8 cellular contexts compared by ENCODE assay signal in genomic region chr4:112214397-112215264, GRCh38. TPM values are rescaled to one million over a fixed set of nuclear protein-coding genes. Genes with fewer than 3 reads are reported as not detected.
DNase-seq lines count a peak whose midpoint lies in the region; ATAC-seq, FAIRE-seq and TF ChIP-seq lines count a peak whose summit lies in the region.

No MANE protein-coding gene starts in this region.

- ATAC-seq in activated T-cell treated with anti-CD3 and anti-CD28 coated beads, Interleukin-2, amount 50 U/mL, for 4 hours = peak; percentile 51 to 75
- peak; percentile 76 for ATAC-seq in K562
- ATAC-seq in GM21737 (IDR thresholded peaks at IDR 0.05; ENCODE audit: unreplicated experiment) = no peak

- no peak for TF ChIP-seq POLR2A in K562 (conservative IDR thresholded peaks at IDR 0.05)

- H3K36me3 Mint-ChIP-seq in activated T-cell treated with anti-CD3 and anti-CD28 coated beads, Interleukin-2, amount 50 U/mL, for 4 hours (ENCODE audit: insufficient read depth) = no peaks in the 10 kb centered on the region
- no peaks in the 10 kb centered on the region for H3K36me3 Mint-ChIP-seq in mesothelial cell of epicardium

- H3K27ac Mint-ChIP-seq in mesothelial cell of epicardium = no peak overlapping the region

- H3K9me3 ChIP-seq in K562 (replicated peaks; ENCODE audit: control insufficient read depth, insufficient read depth, low read depth, low read length) = no peaks in the 10 kb centered on the region

- TF ChIP-seq CTCF in LNCaP clone FGC (IDR thresholded peaks at IDR 0.05; ENCODE audit: control insufficient read depth, extremely low read depth, insufficient read depth) = peak; percentile 38; the same call in 1 of the 2 replicates
- TF ChIP-seq CTCF in K562 (IDR thresholded peaks at IDR 0.05 in 2 of 3, conservative IDR thresholded peaks at IDR 0.05 in 1 of 3; ENCODE audit: insufficient read depth in 2 of 3, low read depth in 1 of 3, low read length in 3 of 3) = peak; percentile 23 to 67 (median 45); a peak in 3 of 6 replicates
- TF ChIP-seq CTCF in mesothelial cell of epicardium (IDR thresholded peaks at IDR 0.05; ENCODE audit: unreplicated experiment) = peak; percentile 19

- H3K27me3 ChIP-seq in K562 (ENCODE audit: control insufficient read depth in 2 of 2, insufficient read depth in 2 of 2, low read length in 2 of 2) = no peaks in the 10 kb centered on the region

- intact Hi-C loops in K562 (cut with micrococcal nuclease) = loop anchor here (1.0 to 5.0 kb wide), 2 partner anchors 21 to 308 kb away; no protein-coding TSS in a partner anchor

- no peaks in the 10 kb centered on the region for H4K20me1 ChIP-seq in K562 (replicated peaks; ENCODE audit: control insufficient read depth, insufficient read depth, low read length)

- H3K27ac ChIP-seq in K562 (ENCODE audit: extremely low read depth, low read depth, low read length) = no peak overlapping the region

- peaks cover 5% of the 10 kb centered on the region for H3K4me1 Mint-ChIP-seq in activated T-cell treated with anti-CD3 and anti-CD28 coated beads, Interleukin-2, amount 50 U/mL, for 4 hours (ENCODE audit: low read depth)
- no peaks in the 10 kb centered on the region for H3K4me1 Mint-ChIP-seq in mesothelial cell of epicardium

- no TSS peak for BruUV-seq in K562 (replicated peaks; lab: Mats Ljungman, UMichigan)

- peak; percentile 37 for FAIRE-seq in K562 (lab: Jason Lieb, UNC)

- in situ Hi-C loops in K562 (cut with MboI) = no loop called here

- H3K4me1 ChIP-seq in K562 (replicated peaks in 1 of 2; ENCODE audit: control insufficient read depth in 2 of 2, insufficient read depth in 2 of 2, low read length in 2 of 2) = no peaks in the 10 kb centered on the region

- no peak for TF ChIP-seq EP300 in K562 (IDR thresholded peaks at IDR 0.05; ENCODE audit: low read length)

- CTCF ChIA-PET in K562 (lab: Yijun Ruan, JAX; ENCODE audit: low intra/inter-chr PET ratio) = interaction anchor here (0.6 to 2.0 kb wide), 6 partner anchors 10 to 310 kb away, joined by 3 to 9 read pairs (median 3); partner anchors contain the start of gene AP1AR

- H3K79me2 ChIP-seq in K562 (ENCODE audit: control insufficient read depth, insufficient read depth, low read length) = no peaks in the 10 kb centered on the region

- H3K9me1 ChIP-seq in K562 (ENCODE audit: control insufficient read depth, insufficient read depth, low read length) = no peaks in the 10 kb centered on the region

- no peak overlapping the region for H3K4me3 Mint-ChIP-seq in activated T-cell treated with anti-CD3 and anti-CD28 coated beads, Interleukin-2, amount 50 U/mL, for 4 hours
- no peak overlapping the region for H3K4me3 Mint-ChIP-seq in mesothelial cell of epicardium

- H3K9me3 Mint-ChIP-seq in activated T-cell treated with anti-CD3 and anti-CD28 coated beads, Interleukin-2, amount 50 U/mL, for 4 hours = no peaks in the 10 kb centered on the region
- H3K9me3 Mint-ChIP-seq in mesothelial cell of epicardium = no peaks in the 10 kb centered on the region

- POLR2A ChIA-PET in K562 (lab: Yijun Ruan, JAX) = interaction anchor here (0.5 to 0.6 kb wide), 2 partner anchors 10 to 164 kb away, joined by 3 to 4 read pairs; no protein-coding TSS in a partner anchor

- TF ChIP-seq RAD21 in K562 (CRISPR knock-in tag; conservative IDR thresholded peaks at IDR 0.05 in 1 of 2, IDR thresholded peaks at IDR 0.05 in 1 of 2) = peak; percentile 59

- no peaks in the 10 kb centered on the region for H3K27me3 Mint-ChIP-seq in activated T-cell treated with anti-CD3 and anti-CD28 coated beads, Interleukin-2, amount 50 U/mL, for 4 hours (ENCODE audit: low read depth)
- H3K27me3 Mint-ChIP-seq in mesothelial cell of epicardium (ENCODE audit: low read depth) = peaks cover under 1% of the 10 kb centered on the region

- no peak overlapping the region for H2AFZ ChIP-seq in K562 (ENCODE audit: low read depth, low read length)

- DNase-seq in activated T-cell treated with anti-CD3 and anti-CD28 coated beads, Interleukin-2, amount 50 U/mL, for 4 hours = no peak
- DNase-seq in activated T-cell treated with anti-CD3 and anti-CD28 coated beads for 4 hours (no peak), LNCaP clone FGC (ENCODE audit: low read depth) (no peak), K562 (ENCODE audit: extremely low read depth in 1 of 4, low spot score in 3 of 4) (peak; percentile 31 to 34 (median 32)), mesothelial cell of epicardium (ENCODE audit: low spot score in 2 of 2, unreplicated experiment in 2 of 2) (no peak), amniotic stem cell (lab: John Stamatoyannopoulos, UW) (no peak), NCI-H1930 (lab: John Stamatoyannopoulos, UW) (no peak)

- H3K36me3 ChIP-seq in K562 (ENCODE audit: control insufficient read depth, insufficient read depth, low read length) = no peaks in the 10 kb centered on the region

- no peak overlapping the region for H3K4me2 ChIP-seq in K562 (ENCODE audit: insufficient read depth, low read length)

- H3K9ac ChIP-seq in K562 (ENCODE audit: insufficient read depth in 1 of 2, low read depth in 2 of 2, low read length in 2 of 2) = no peak overlapping the region

- H3K4me3 ChIP-seq in LNCaP clone FGC (ENCODE audit: low read depth, low read length) = no peak overlapping the region
- H3K4me3 ChIP-seq in K562 = no peak overlapping the region

TF ChIP-seq in K562, 482 proteins besides CTCF, POLR2A, EP300 and RAD21:
- TF ChIP-seq ELF1 (tag; IDR thresholded peaks at IDR 0.05) (0 out of 2 replicates have a peak, but pooled peaks have one; percentile 30), ZNF384 (IDR thresholded peaks at IDR 0.05; ENCODE audit: low read depth, low read length) (peak; percentile 72), DEAF1 (CRISPR knock-in tag; IDR thresholded peaks at IDR 0.05) (peak; percentile 28; the same call in 1 of the 2 replicates), PRMT5 (CRISPR knock-in tag; IDR thresholded peaks at IDR 0.05) (no peak)

RNA-seq across cellular contexts. Expression of gene AP1AR, which starts 17.0 kb away (rescaled TPM):
- 10 to 100 TPM; 19.1 to 27.4 (median 20.6) TPM for total RNA-seq in activated T-cell treated with anti-CD3 and anti-CD28 coated beads, Interleukin-2, amount 50 U/mL, for 4 hours
- 2.7 and 13.3 TPM in 2 replicates for total RNA-seq in K562 (2011; cell fraction: chromatin; rRNA removed; ENCODE audit: low replicate concordance)
- total RNA-seq in K562 (2011; cell fraction: nucleolus; rRNA removed) = 3.4 and 5.0 TPM in 2 replicates
- total RNA-seq in K562 (2011; cell fraction: nucleoplasm; rRNA removed) = 5.3 and 5.6 TPM in 2 replicates
- total RNA-seq in K562 (2014; rRNA removed) (12.2 and 14.7 TPM in 2 replicates), K562 (2014; rRNA removed; fragmentation: Illumina TruSeq; extraction: Trizol) (18.4 and 20.4 TPM in 2 replicates), K562 (2015; rRNA removed; fragmentation: Illumina TruSeq; extraction: Trizol) (20.2 and 20.7 TPM in 2 replicates), K562 (2021) (14.0 and 20.0 TPM in 2 replicates), mesothelial cell of epicardium (15.3 to 15.5 TPM (median 15.4 TPM) in 3 replicates)
- polyA plus RNA-seq in K562 (2011; rRNA removed) (9.4 and 11.3 TPM in 2 replicates), K562 (2014; fragmentation: Illumina TruSeq; extraction: Trizol) (11.3 and 11.6 TPM in 2 replicates), K562 (2014; fragmentation: Nextera tagmentation; extraction: Ambion mirVana) (1 to 10 TPM; 2.6 to 2.7 TPM), K562 (2014; rRNA removed) (14.6 and 16.5 TPM in 2 replicates)
- 2.7 and 2.8 TPM in 2 replicates for polyA plus RNA-seq in K562 (2011; cell fraction: cytosol; rRNA removed)
- 5.2 and 6.6 TPM in 2 replicates for polyA plus RNA-seq in K562 (2011; cell fraction: nucleus; rRNA removed)
- polyA plus RNA-seq in K562 (2012) = 8.5 and 10.1 TPM in 2 replicates
- polyA minus RNA-seq in K562 (2011; rRNA and poly(A)+ RNA removed) = 9.0 and 10.2 TPM in 2 replicates
- 10.6 and 10.7 TPM in 2 replicates for polyA minus RNA-seq in K562 (2011; cell fraction: cytosol; rRNA and poly(A)+ RNA removed)
- 7.5 and 13.9 TPM in 2 replicates for polyA minus RNA-seq in K562 (2011; cell fraction: nucleus; rRNA and poly(A)+ RNA removed)

Comparison
In these comparisons a context has a peak if more than half of its experiments do, and no peak if none do; other contexts are left out.
1. DNase-seq: peak in K562 (4 of 4); none in activated T-cell treated with anti-CD3 and anti-CD28 coated beads, Interleukin-2, amount 50 U/mL, for 4 hours (single experiment), activated T-cell treated with anti-CD3 and anti-CD28 coated beads for 4 hours (single experiment), LNCaP clone FGC (single experiment), mesothelial cell of epicardium (0 of 2), amniotic stem cell (single experiment) and NCI-H1930 (0 of 2).
2. Peak in every context shown above with its lines, with median percentiles within 50 percentile points of each other: CTCF ChIP-seq.